In the genomic region with DNA sequence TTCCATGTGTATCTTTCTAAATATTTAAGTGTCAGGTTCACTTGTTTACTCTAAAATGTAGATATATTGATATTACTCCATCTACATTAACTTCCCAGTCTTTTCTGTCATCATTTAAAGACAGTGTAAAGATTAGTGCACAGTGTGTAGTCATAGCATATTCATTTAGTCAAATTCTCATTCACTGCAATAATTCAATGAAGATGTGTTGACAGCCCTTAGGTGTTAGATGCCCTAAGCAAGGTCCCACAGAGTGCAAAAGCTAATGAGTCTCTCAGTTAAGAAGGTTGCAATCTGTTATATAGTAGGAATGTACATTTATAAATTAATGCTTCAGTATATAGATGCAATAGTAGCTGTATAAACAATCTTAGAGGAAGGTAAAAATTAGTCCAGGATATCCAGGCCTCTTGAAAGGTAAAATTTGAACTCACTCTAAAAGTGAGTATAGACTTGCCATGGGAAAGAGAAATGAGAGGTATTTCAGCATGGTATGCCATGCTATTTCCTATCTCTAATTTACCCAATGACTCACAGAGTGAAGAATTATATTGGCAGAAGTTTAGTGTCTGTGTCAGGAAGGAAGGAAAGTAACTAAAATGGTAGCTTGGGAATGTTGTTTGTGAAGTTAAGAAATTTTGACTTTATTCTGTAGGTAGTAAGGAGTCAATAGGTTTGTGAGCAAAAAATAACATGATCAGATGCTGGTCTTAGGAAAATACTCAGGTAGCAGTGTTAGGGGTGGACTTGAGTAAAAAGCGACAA, we compare ENCODE assay signal across 16 cellular contexts.
DNase-seq lines count a peak whose midpoint lies in the region; ATAC-seq, FAIRE-seq and TF ChIP-seq lines count a peak whose summit lies in the region.
"Had no signal": no experiment of that assay in that cellular context is flagged by ENCODE, and none has a peak within 500 bp of the region (broad histone marks: within the 10 kb centered on the region; RNA-seq: fewer than 3 reads in every experiment).

No MANE protein-coding gene starts in this region.

- H3K27ac ChIP-seq in astrocyte (ENCODE audit: low read depth, low read length) (no peak overlapping the region), heart right ventricle (peak overlapping the region in 6 of 10 donors; percentile 23 to 72 (median 49)), Karpas-422 (ENCODE audit: low read length) (no peak overlapping the region), caudate nucleus (ENCODE audit: low read depth, low read length) (no peak overlapping the region)

- H2AFZ ChIP-seq in astrocyte (ENCODE audit: low read depth, low read length) (peak overlapping the region; percentile 6), Karpas-422 (ENCODE audit: low read length) (no peak overlapping the region)

- no peak overlapping the region for H3K9ac ChIP-seq in astrocyte (ENCODE audit: low read length)
- no peak overlapping the region for H3K9ac ChIP-seq in Karpas-422 (ENCODE audit: low read length)

- DNase-seq in Right ventricle myocardium superior (no peak), cardiac septum (ENCODE audit: low spot score) (no peak), astrocyte (ENCODE audit: low read depth) (peak; percentile 71), heart right ventricle (no peak), stromal cell of bone marrow (ENCODE audit: low read depth) (peak; percentile 14), germinal center (ENCODE audit: low spot score) (no peak), Karpas-422 (no peak), caudate nucleus (lab: John Stamatoyannopoulos, UW) (no peak)
- DNase-seq: activated CD4-positive, alpha-beta T cell treated with anti-CD3 and anti-CD28 coated beads for 48 hours; central memory CD4-positive, alpha-beta T cell; DND-41; foreskin melanocyte; NCI-H187 treated with DMSO at 0.1 percent for 48 hours; uterus had no signal

- H3K4me1 Mint-ChIP-seq in astrocyte (ENCODE audit: low read depth, unreplicated experiment), result peaks cover 32% of the 10 kb centered on the region
- H3K4me1 Mint-ChIP-seq: activated T-helper 17 cell treated with anti-CD3 and anti-CD28 coated beads, Interleukin-2, amount 50 U/mL, for 72 hours had no signal

- no peaks in the 10 kb centered on the region for H3K79me2 ChIP-seq in astrocyte (ENCODE audit: insufficient read depth, low read length)
- H3K79me2 ChIP-seq in Karpas-422 (ENCODE audit: low read length), result no peaks in the 10 kb centered on the region

- peak; percentile 89 for FAIRE-seq in astrocyte (lab: Jason Lieb, UNC)
- FAIRE-seq: GM18507 had no signal

- intact Hi-C loops in Right ventricle myocardium superior (cut with DNase I) (no loop called here), cardiac septum (cut with DNase I) (loop anchor here (10.0 kb wide), 1 partner anchor 970 kb away; a partner anchor contains a TSS), heart right ventricle (cut with DNase I) (no loop called here)

- H3K27me3 Mint-ChIP-seq in astrocyte (ENCODE audit: low read depth, unreplicated experiment), result no peaks in the 10 kb centered on the region

- H3K36me3 Mint-ChIP-seq in astrocyte (ENCODE audit: low read depth, unreplicated experiment), result peaks cover 2% of the 10 kb centered on the region

- H3K9me3 ChIP-seq in astrocyte (ENCODE audit: insufficient read depth, low read depth, low read length) (peaks cover 12% of the 10 kb centered on the region), heart right ventricle (peaks cover 0 to 20% (median 0%) of the 10 kb centered on the region in 11 donors), Karpas-422 (ENCODE audit: low read length) (no peaks in the 10 kb centered on the region)
- H3K9me3 ChIP-seq: uterus had no signal

- ATAC-seq in Right ventricle myocardium superior (ENCODE audit: poor library complexity) (peak; percentile 77), heart right ventricle (peak in 5 of 8 donors; percentile 53 to 72 (median 55))
- ATAC-seq: activated T-helper 17 cell treated with anti-CD3 and anti-CD28 coated beads, Interleukin-2, amount 50 U/mL, for 72 hours had no signal

- no peaks in the 10 kb centered on the region for H3K36me3 ChIP-seq in astrocyte (ENCODE audit: insufficient read depth, low read length)
- H3K36me3 ChIP-seq in heart right ventricle, result no peaks in the 10 kb centered on the region
- H3K36me3 ChIP-seq in Karpas-422 (ENCODE audit: insufficient read depth, low read length), result no peaks in the 10 kb centered on the region
- H3K36me3 ChIP-seq: uterus had no signal

- no peak for TF ChIP-seq CTCF in astrocyte (IDR thresholded peaks at IDR 0.05; ENCODE audit: insufficient read depth, low read depth, low read length)
- no peak for TF ChIP-seq CTCF in heart right ventricle (IDR thresholded peaks at IDR 0.05)

- H3K27ac Mint-ChIP-seq in astrocyte (ENCODE audit: unreplicated experiment), result peak overlapping the region; percentile 88
- H3K27ac Mint-ChIP-seq: activated T-helper 17 cell treated with anti-CD3 and anti-CD28 coated beads, Interleukin-2, amount 50 U/mL, for 72 hours had no signal

- no peaks in the 10 kb centered on the region for H4K20me1 ChIP-seq in astrocyte (ENCODE audit: insufficient read depth, low read length)
- no peaks in the 10 kb centered on the region for H4K20me1 ChIP-seq in Karpas-422 (ENCODE audit: insufficient read depth, low read depth, low read length)

- H3K4me3 ChIP-seq in astrocyte (ENCODE audit: insufficient read depth, low read depth, low read length) (no peak overlapping the region), heart right ventricle (no peak overlapping the region), Karpas-422 (ENCODE audit: low read length) (no peak overlapping the region)
- H3K4me3 ChIP-seq: uterus had no signal

- H3K4me3 Mint-ChIP-seq in astrocyte (ENCODE audit: unreplicated experiment), result peak overlapping the region; percentile 37
- H3K4me3 Mint-ChIP-seq: activated T-helper 17 cell treated with anti-CD3 and anti-CD28 coated beads, Interleukin-2, amount 50 U/mL, for 72 hours had no signal

- H3K4me1 ChIP-seq in astrocyte (ENCODE audit: insufficient read depth, low read length), result peaks cover 4% of the 10 kb centered on the region
- peaks cover 3 to 34% (median 9%) of the 10 kb centered on the region in 9 donors for H3K4me1 ChIP-seq in heart right ventricle
- no peaks in the 10 kb centered on the region for H3K4me1 ChIP-seq in Karpas-422 (ENCODE audit: low read length)

- H3K9me3 Mint-ChIP-seq in astrocyte (ENCODE audit: unreplicated experiment), result peaks cover 11% of the 10 kb centered on the region
- H3K9me3 Mint-ChIP-seq: activated T-helper 17 cell treated with anti-CD3 and anti-CD28 coated beads, Interleukin-2, amount 50 U/mL, for 72 hours had no signal

- H3K4me2 ChIP-seq in astrocyte (ENCODE audit: low read length) (peak overlapping the region; percentile 33), Karpas-422 (ENCODE audit: low read depth, low read length, poor library complexity, severe bottlenecking) (no peak overlapping the region)

- 95 to 100% methylated on average over 1 of the region's 1 CpG for WGBS in heart right ventricle, 2 donors

- H3K27me3 ChIP-seq in astrocyte (ENCODE audit: insufficient read depth, low read length) (no peaks in the 10 kb centered on the region), heart right ventricle (no peaks in the 10 kb centered on the region), Karpas-422 (ENCODE audit: low read length) (no peaks in the 10 kb centered on the region)
- H3K27me3 ChIP-seq: uterus had no signal

- H3K9me2 ChIP-seq in Karpas-422 (replicated peaks; ENCODE audit: insufficient read depth, low read length), result no peaks in the 10 kb centered on the region

Comparison
In these comparisons a context has a peak if more than half of its experiments do, and no peak if none do; other contexts are left out.
1. DNase-seq: peak in astrocyte (single experiment) and stromal cell of bone marrow (single experiment); none in Right ventricle myocardium superior (single experiment), cardiac septum (single experiment), heart right ventricle (0 of 2), germinal center (single experiment), Karpas-422 (single experiment) and caudate nucleus (0 of 61).
2. H3K27ac ChIP-seq: peak in heart right ventricle (6 of 10); none in astrocyte (single experiment), Karpas-422 (single experiment) and caudate nucleus (single experiment).